ENCODE assay signal across 8 cellular contexts in the genomic region with DNA sequence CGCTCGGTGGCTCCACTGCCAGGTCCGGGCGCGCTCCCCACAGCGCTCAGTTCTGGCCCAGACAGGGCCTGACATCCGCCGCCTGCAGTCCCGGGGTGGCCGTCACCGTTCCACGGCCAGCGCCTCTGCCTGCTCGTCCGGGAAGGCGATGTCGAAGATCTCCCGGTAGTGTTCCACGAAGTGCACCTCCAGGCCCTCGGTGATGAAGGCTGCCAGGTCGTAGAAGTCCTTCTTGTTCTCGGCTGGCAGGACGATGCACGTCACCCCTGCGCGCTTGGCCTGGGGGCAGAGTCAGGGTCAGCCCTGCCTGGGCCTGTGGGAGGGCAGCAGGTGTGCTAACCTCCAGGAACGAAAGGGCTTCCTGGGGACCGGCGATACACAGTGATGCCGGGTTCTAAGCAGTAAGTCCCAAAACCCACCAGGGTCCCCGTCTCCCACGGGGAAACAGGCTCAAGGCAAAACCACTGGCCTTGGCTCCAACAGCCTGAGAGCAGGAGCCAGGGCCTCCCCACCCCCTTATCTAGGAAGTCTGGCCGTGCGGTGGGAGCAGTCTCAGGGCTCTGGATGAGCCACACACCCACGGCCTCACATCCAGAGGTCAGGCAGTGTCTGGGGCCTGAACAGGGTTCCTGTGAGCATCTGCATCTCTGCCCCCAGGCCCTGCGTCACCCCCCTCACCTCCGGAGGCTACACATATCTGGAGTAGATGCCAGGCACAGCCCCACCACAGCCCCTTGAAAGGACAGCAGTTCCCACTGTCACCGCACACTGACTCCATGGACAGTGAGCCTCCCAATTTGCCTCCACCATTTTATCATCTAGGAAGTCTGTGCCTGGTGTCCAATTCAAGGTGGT. TPM values are rescaled to one million over a fixed set of nuclear protein-coding genes. Genes with fewer than 3 reads are reported as not detected.
DNase-seq lines count a peak whose midpoint lies in the region; ATAC-seq and TF ChIP-seq lines count a peak whose summit lies in the region.

No MANE protein-coding gene starts in this region.

- H3K4me3 ChIP-seq in iPS-18c (ENCODE audit: insufficient read depth, low read depth, low read length) (peak overlapping the region; percentile 98), tibial nerve (peak overlapping the region in 3 of 4 donors; percentile 61 to 83 (median 73))

- peaks cover 3 to 58% (median 29%) of the 10 kb centered on the region in 3 donors for H3K36me3 ChIP-seq in tibial nerve

- DNase-seq in activated naive CD4-positive, alpha-beta T cell treated with anti-CD3 and anti-CD28 coated beads for 36 hours: no peak
- no peak for DNase-seq in activated naive CD4-positive, alpha-beta T cell (lab: John Stamatoyannopoulos, UW)
- peak; percentile 80 for DNase-seq in activated CD8-positive, alpha-beta memory T cell treated with anti-CD3 and anti-CD28 coated beads, Interleukin-2, amount 50 U/mL, for 48 hours
- no peak for DNase-seq in tibial nerve (ENCODE audit: low spot score in 2 of 2)
- DNase-seq in NCI-H146 (lab: John Stamatoyannopoulos, UW): no peak
- DNase-seq in NCI-H2081 treated with DMSO at 0.1 percent for 48 hours (lab: John Stamatoyannopoulos, UW): no peak

- peaks cover 20% of the 10 kb centered on the region for H3K4me1 Mint-ChIP-seq in activated naive CD4-positive, alpha-beta T cell treated with anti-CD3 and anti-CD28 coated beads for 36 hours (ENCODE audit: low read depth)

- no peaks in the 10 kb centered on the region for H3K9me3 Mint-ChIP-seq in activated naive CD4-positive, alpha-beta T cell treated with anti-CD3 and anti-CD28 coated beads for 36 hours

- WGBS in tibial nerve, 2 donors: 72 to 83% methylated on average over 26 to 38 of the region's 38 CpGs

- CTCF ChIA-PET in activated naive CD4-positive, alpha-beta T cell treated with anti-CD3 and anti-CD28 coated beads for 36 hours (lab: Charles Lee): interaction anchor here (3.9 kb wide), 1 partner anchor 28 kb away, joined by 37 read pairs; a partner anchor contains a TSS

- TF ChIP-seq CTCF in tibial nerve (IDR thresholded peaks at IDR 0.05): no peak

- ATAC-seq in HG02870 (IDR thresholded peaks at IDR 0.05; ENCODE audit: unreplicated experiment): no peak

- TF ChIP-seq EP300 in tibial nerve (IDR thresholded peaks at IDR 0.05): no peak

- intact Hi-C loops in activated naive CD4-positive, alpha-beta T cell treated with anti-CD3 and anti-CD28 coated beads for 36 hours (cut with micrococcal nuclease): no loop called here

- H3K27me3 Mint-ChIP-seq in activated naive CD4-positive, alpha-beta T cell treated with anti-CD3 and anti-CD28 coated beads for 36 hours (ENCODE audit: low read depth): no peaks in the 10 kb centered on the region

- TF ChIP-seq POLR2A in tibial nerve (IDR thresholded peaks at IDR 0.05): no peak

- H3K27me3 ChIP-seq in tibial nerve: no peaks in the 10 kb centered on the region

- peak overlapping the region; percentile 96 for H3K27ac Mint-ChIP-seq in activated naive CD4-positive, alpha-beta T cell treated with anti-CD3 and anti-CD28 coated beads for 36 hours

- peak overlapping the region in 3 of 4 donors; percentile 79 to 92 (median 90) for H3K27ac ChIP-seq in tibial nerve

- H3K36me3 Mint-ChIP-seq in activated naive CD4-positive, alpha-beta T cell treated with anti-CD3 and anti-CD28 coated beads for 36 hours (ENCODE audit: low read depth): peaks cover 48% of the 10 kb centered on the region

- H3K9me3 ChIP-seq in iPS-18c (ENCODE audit: control insufficient read depth, insufficient read depth, low read length) (peaks cover 2% of the 10 kb centered on the region), tibial nerve (no peaks in the 10 kb centered on the region)

- peaks cover 0 to 48% (median 18%) of the 10 kb centered on the region in 4 donors for H3K4me1 ChIP-seq in tibial nerve

- peak overlapping the region; percentile 98 for H3K4me3 Mint-ChIP-seq in activated naive CD4-positive, alpha-beta T cell treated with anti-CD3 and anti-CD28 coated beads for 36 hours

RNA-seq across cellular contexts. Expression of a gene that starts 2.1 kb away (rescaled TPM):
- 1,000 to 10,000 TPM; 1,916 to 2,003 TPM for total RNA-seq in activated naive CD4-positive, alpha-beta T cell treated with anti-CD3 and anti-CD28 coated beads for 36 hours
- 100 to 1,000 TPM; 552 to 780 (median 644) TPM for total RNA-seq in tibial nerve

RNA-seq across cellular contexts. Expression of a gene that starts 11.3 kb away (rescaled TPM):
- 1 to 10 TPM; 2.6 to 3.0 TPM for total RNA-seq in activated naive CD4-positive, alpha-beta T cell treated with anti-CD3 and anti-CD28 coated beads for 36 hours
- 10 to 100 TPM in 2 of 4 donors, 1 to 10 TPM in 2; 7.5 to 23.7 (median 11.6) TPM for total RNA-seq in tibial nerve

RNA-seq across cellular contexts. Expression of a gene that starts 11.8 kb away (rescaled TPM):
- total RNA-seq in activated naive CD4-positive, alpha-beta T cell treated with anti-CD3 and anti-CD28 coated beads for 36 hours: 10 to 100 TPM; 43.3 to 44.8 TPM
- 10 to 100 TPM; 48.9 to 79.1 (median 65.9) TPM for total RNA-seq in tibial nerve

RNA-seq across cellular contexts. Expression of a gene that starts 27.8 kb away (rescaled TPM):
- 100 to 1,000 TPM; 223 to 229 TPM for total RNA-seq in activated naive CD4-positive, alpha-beta T cell treated with anti-CD3 and anti-CD28 coated beads for 36 hours
- total RNA-seq in tibial nerve: 100 to 1,000 TPM; 107 to 116 (median 110) TPM

RNA-seq across cellular contexts. Expression of a gene that starts 28.3 kb away (rescaled TPM):
- not detected for total RNA-seq in activated naive CD4-positive, alpha-beta T cell treated with anti-CD3 and anti-CD28 coated beads for 36 hours
- total RNA-seq in tibial nerve: not detected
